1 cellular context compared by ENCODE assay signal in genomic region chr20:35994994-35995453, GRCh38.
TF ChIP-seq lines count a peak whose summit lies in the region.

No MANE protein-coding gene starts in this region.

TF ChIP-seq in HepG2, 621 proteins besides CTCF, POLR2A, EP300 and RAD21 (continued from another document and continues in another):
- TF ChIP-seq PBX3 (CRISPR knock-in tag; IDR thresholded peaks at IDR 0.05; ENCODE audit: borderline replicate concordance) (no peak), TFDP2 (CRISPR knock-in tag; IDR thresholded peaks at IDR 0.05) (no peak), ZFP37 (CRISPR knock-in tag; IDR thresholded peaks at IDR 0.05; ENCODE audit: borderline replicate concordance) (no peak), MLX (CRISPR knock-in tag; IDR thresholded peaks at IDR 0.05) (0 out of 2 replicates have a peak, but pooled peaks have one; percentile 42), HCFC1 (IDR thresholded peaks at IDR 0.05; ENCODE audit: low read depth, low read length) (no peak), ZNF704 (CRISPR knock-in tag; IDR thresholded peaks at IDR 0.05; ENCODE audit: borderline replicate concordance) (no peak), PAXIP1 (CRISPR knock-in tag; conservative IDR thresholded peaks at IDR 0.05) (no peak), THYN1 (CRISPR knock-in tag; IDR thresholded peaks at IDR 0.05; ENCODE audit: borderline replicate concordance, low read depth) (no peak), SMARCC2 (IDR thresholded peaks at IDR 0.05) (no peak), MEIS1 (CRISPR knock-in tag; IDR thresholded peaks at IDR 0.05; ENCODE audit: borderline replicate concordance) (peak; percentile 61; the same call in 1 of the 2 replicates), ZNF609 (CRISPR knock-in tag; IDR thresholded peaks at IDR 0.05; ENCODE audit: borderline replicate concordance) (no peak), PRMT3 (CRISPR knock-in tag; IDR thresholded peaks at IDR 0.05; ENCODE audit: borderline replicate concordance, low read depth) (no peak), NR2F6 (IDR thresholded peaks at IDR 0.05) (no peak), NR2F6 (CRISPR knock-in tag; IDR thresholded peaks at IDR 0.05) (peak; percentile 40; the same call in 1 of the 2 replicates), GABPA (IDR thresholded peaks at IDR 0.05; ENCODE audit: low read depth, low read length) (no peak), GABPA (CRISPR knock-in tag; IDR thresholded peaks at IDR 0.05; ENCODE audit: low read depth) (no peak), TEAD3 (CRISPR knock-in tag; optimal IDR thresholded peaks at IDR 0.05; ENCODE audit: borderline replicate concordance) (peak; percentile 76), ZNF761 (CRISPR knock-in tag; conservative IDR thresholded peaks at IDR 0.05) (no peak), DNMT1 (CRISPR knock-in tag; IDR thresholded peaks at IDR 0.05) (no peak), ZNF468 (CRISPR knock-in tag; IDR thresholded peaks at IDR 0.05) (no peak), SKIL (CRISPR knock-in tag; IDR thresholded peaks at IDR 0.05; ENCODE audit: borderline replicate concordance) (no peak), CSRNP2 (CRISPR knock-in tag; conservative IDR thresholded peaks at IDR 0.05; ENCODE audit: low read depth) (no peak), ZNF589 (CRISPR knock-in tag; conservative IDR thresholded peaks at IDR 0.05) (no peak), HOXA5 (CRISPR knock-in tag; IDR thresholded peaks at IDR 0.05) (no peak), ZNF276 (CRISPR knock-in tag; IDR thresholded peaks at IDR 0.05; ENCODE audit: low read depth) (no peak), ZNF784 (CRISPR knock-in tag; IDR thresholded peaks at IDR 0.05; ENCODE audit: borderline replicate concordance) (0 out of 2 replicates have a peak, but pooled peaks have one; percentile 37), YEATS2 (CRISPR knock-in tag; IDR thresholded peaks at IDR 0.05; ENCODE audit: borderline replicate concordance) (peak; percentile 73; the same call in 1 of the 2 replicates), NAIF1 (CRISPR knock-in tag; IDR thresholded peaks at IDR 0.05; ENCODE audit: borderline replicate concordance) (no peak), ZNF615 (CRISPR knock-in tag; IDR thresholded peaks at IDR 0.05; ENCODE audit: borderline replicate concordance) (no peak), HMG20B (CRISPR knock-in tag; conservative IDR thresholded peaks at IDR 0.05) (no peak), ARID2 (CRISPR knock-in tag; IDR thresholded peaks at IDR 0.05; ENCODE audit: borderline replicate concordance) (no peak), PLSCR1 (CRISPR knock-in tag; IDR thresholded peaks at IDR 0.05; ENCODE audit: borderline replicate concordance) (no peak), FIP1L1 (IDR thresholded peaks at IDR 0.05; ENCODE audit: borderline replicate concordance, insufficient read depth, low read depth, low read length) (no peak), RFX1 (IDR thresholded peaks at IDR 0.05) (no peak), CENPT (CRISPR knock-in tag; IDR thresholded peaks at IDR 0.05; ENCODE audit: low read depth) (no peak), MTA3 (CRISPR knock-in tag; IDR thresholded peaks at IDR 0.05) (no peak), BRF2 (CRISPR knock-in tag; IDR thresholded peaks at IDR 0.05) (no peak), ZNF264 (CRISPR knock-in tag; IDR thresholded peaks at IDR 0.05) (no peak)
